In the genomic region with DNA sequence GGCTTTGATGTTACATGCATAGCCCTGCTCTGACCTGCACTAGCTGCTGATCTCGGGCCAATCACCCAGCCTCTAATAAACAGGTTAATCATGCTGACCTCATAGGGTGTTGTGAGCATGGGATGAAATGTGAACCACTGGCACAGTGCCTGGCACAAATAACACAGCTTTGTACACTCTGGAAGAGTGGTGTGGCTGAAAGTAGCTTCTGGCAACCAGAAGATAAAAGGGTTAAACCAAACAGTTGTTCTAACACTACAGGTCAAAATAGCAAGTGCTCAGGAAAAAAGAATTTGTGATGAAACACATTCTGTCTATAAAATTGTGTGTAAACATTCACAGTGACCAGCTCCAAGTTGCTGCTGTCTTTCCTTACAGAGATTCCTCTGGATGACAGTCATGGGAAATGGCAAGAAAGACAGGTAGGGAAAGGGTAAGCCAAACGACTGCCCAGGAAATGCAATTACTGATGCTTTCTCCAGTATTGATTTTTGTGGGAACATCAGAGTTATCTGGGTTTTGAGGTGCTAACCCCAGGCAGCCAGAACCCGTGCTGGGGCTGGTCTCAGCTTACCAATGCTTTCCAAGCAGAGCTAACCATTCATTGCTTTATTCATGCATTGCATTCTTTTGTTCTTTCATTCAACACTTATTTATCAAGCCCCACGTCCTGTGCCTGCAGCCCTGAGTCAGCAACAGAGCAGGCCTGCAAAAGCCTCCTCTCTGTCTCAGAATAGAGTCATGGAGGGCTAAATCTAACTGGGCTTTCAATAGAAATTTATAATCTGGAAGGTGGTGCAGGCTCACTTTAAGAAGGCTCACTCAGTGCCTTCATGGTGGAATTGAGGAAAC, we compare ENCODE assay signal across 13 cellular contexts. TPM values are rescaled to one million over a fixed set of nuclear protein-coding genes. Genes with fewer than 3 reads are reported as not detected.
DNase-seq lines count a peak whose midpoint lies in the region; ATAC-seq and TF ChIP-seq lines count a peak whose summit lies in the region.
"Had no signal": no experiment of that assay in that cellular context is flagged by ENCODE, and none has a peak within 500 bp of the region (broad histone marks: within the 10 kb centered on the region; RNA-seq: fewer than 3 reads in every experiment).

No MANE protein-coding gene starts in this region.

- no peaks in the 10 kb centered on the region; the same call in 1 of the 2 replicates for H3K9me1 ChIP-seq in IMR-90 (ENCODE audit: insufficient read depth, low read length)

- H3K23ac ChIP-seq in IMR-90 (ENCODE audit: low read depth, low read length) = peak overlapping the region; percentile 46; the same call in 1 of the 2 replicates
- H3K23ac ChIP-seq in mesenchymal stem cell (ENCODE audit: low read length in 2 of 2) = no peak overlapping the region

- H2AK9ac ChIP-seq in IMR-90 (replicated peaks; ENCODE audit: low read depth, low read length, poor library complexity) = no peak overlapping the region

- H3K18ac ChIP-seq in IMR-90 (ENCODE audit: low read depth, low read length) = 0 out of 2 replicates have a peak overlapping the region, but pooled peaks have one; percentile 16
- H3K18ac ChIP-seq in mesenchymal stem cell (ENCODE audit: low read depth in 1 of 2, low read length in 2 of 2) = peak overlapping the region; percentile 44 to 48

- H2BK120ac ChIP-seq in IMR-90 (ENCODE audit: low read depth, low read length) (peak overlapping the region; percentile 60), mesenchymal stem cell (ENCODE audit: low read depth, low read length) (no peak overlapping the region)

- H4K8ac ChIP-seq in IMR-90 (ENCODE audit: low read depth in 2 of 2, low read length in 2 of 2) = peak overlapping the region; percentile 60 to 81
- peak overlapping the region; percentile 20 for H4K8ac ChIP-seq in mesenchymal stem cell (ENCODE audit: low read length)

- peak overlapping the region; percentile 59; the same call in 1 of the 2 replicates for H4K5ac ChIP-seq in IMR-90 (ENCODE audit: low read depth, low read length)

- H3K36me3 ChIP-seq in IMR-90 (ENCODE audit: control insufficient read depth, insufficient read depth, low read length) = no peaks in the 10 kb centered on the region
- no peaks in the 10 kb centered on the region for H3K36me3 ChIP-seq in brain microvascular endothelial cell (replicated peaks)
- H3K36me3 ChIP-seq in mesenchymal stem cell (ENCODE audit: control insufficient read depth in 1 of 2, insufficient read depth in 2 of 2, low read depth in 1 of 2, low read length in 2 of 2) = no peaks in the 10 kb centered on the region
- H3K36me3 ChIP-seq in transverse colon = no peaks in the 10 kb centered on the region

- H2AK5ac ChIP-seq in IMR-90 (ENCODE audit: low read depth, low read length) = peak overlapping the region; percentile 38; the same call in 1 of the 2 replicates
- peak overlapping the region; percentile 35 for H2AK5ac ChIP-seq in mesenchymal stem cell (ENCODE audit: low read length, severe bottlenecking)

- H3K14ac ChIP-seq in IMR-90 (replicated peaks; ENCODE audit: low read depth, low read length) = peak overlapping the region; percentile 58
- H3K14ac ChIP-seq in mesenchymal stem cell (ENCODE audit: low read length in 2 of 2) = no peak overlapping the region

- peak overlapping the region; percentile 63 for H2BK20ac ChIP-seq in IMR-90 (ENCODE audit: low read depth, low read length)

- no peak for TF ChIP-seq EP300 in transverse colon (IDR thresholded peaks at IDR 0.05; ENCODE audit: low read depth)

- H3K27me3 ChIP-seq in IMR-90 (ENCODE audit: control insufficient read depth, insufficient read depth, low read length) (no peaks in the 10 kb centered on the region), brain microvascular endothelial cell (replicated peaks) (no peaks in the 10 kb centered on the region), mesenchymal stem cell (ENCODE audit: control insufficient read depth in 1 of 2, insufficient read depth in 1 of 2, low read length in 2 of 2) (no peaks in the 10 kb centered on the region), transverse colon (peaks cover 34% of the 10 kb centered on the region)

- H3K4me1 Mint-ChIP-seq in activated CD4-positive, alpha-beta T cell treated with anti-CD3 and anti-CD28 coated beads for 36 hours = peaks cover 17% of the 10 kb centered on the region
- H3K4me1 Mint-ChIP-seq in activated T-cell treated with anti-CD3 and anti-CD28 coated beads, Interleukin-2, amount 50 U/mL, for 72 hours (ENCODE audit: low read depth) = peaks cover 16% of the 10 kb centered on the region

- H3K4me2 ChIP-seq in IMR-90 (ENCODE audit: low read depth, low read length) (peak overlapping the region; percentile 25), mesenchymal stem cell (ENCODE audit: low read length, poor library complexity, severe bottlenecking) (no peak overlapping the region)

- no peak for TF ChIP-seq RAD21 in IMR-90 (IDR thresholded peaks at IDR 0.05; ENCODE audit: low read length)

- no peak for TF ChIP-seq POLR2A in IMR-90 (IDR thresholded peaks at IDR 0.05; ENCODE audit: low read depth, low read length)
- no peak for TF ChIP-seq POLR2A in transverse colon (IDR thresholded peaks at IDR 0.05)

- H2BK5ac ChIP-seq in IMR-90 (ENCODE audit: low read depth, low read length, poor library complexity, severe bottlenecking) = peak overlapping the region; percentile 67
- H2BK5ac ChIP-seq in mesenchymal stem cell (ENCODE audit: low read depth, low read length, poor library complexity, severe bottlenecking) = peak overlapping the region; percentile 36

- no peaks in the 10 kb centered on the region for H3K9me3 Mint-ChIP-seq in activated CD4-positive, alpha-beta T cell treated with anti-CD3 and anti-CD28 coated beads for 36 hours (ENCODE audit: low read depth)
- H3K9me3 Mint-ChIP-seq in activated T-cell treated with anti-CD3 and anti-CD28 coated beads, Interleukin-2, amount 50 U/mL, for 72 hours = no peaks in the 10 kb centered on the region
- H3K9me3 Mint-ChIP-seq: stimulated activated naive CD8-positive, alpha-beta T cell treated with anti-CD3 and anti-CD28 coated beads, Interleukin-15, Interleukin-2, amounts not matched to agents 100 ng/mL and 50 ng/mL, for 24 hours had no signal

- TF ChIP-seq CTCF in C4-2B (conservative IDR thresholded peaks at IDR 0.05) (no peak), IMR-90 (conservative IDR thresholded peaks at IDR 0.05; ENCODE audit: low read depth, low read length) (no peak), brain microvascular endothelial cell (IDR thresholded peaks at IDR 0.05; ENCODE audit: low read depth, low read length, missing control alignments) (no peak), transverse colon (IDR thresholded peaks at IDR 0.05) (no peak)

- H3K36me3 Mint-ChIP-seq in activated CD4-positive, alpha-beta T cell treated with anti-CD3 and anti-CD28 coated beads for 36 hours (ENCODE audit: low read depth) = no peaks in the 10 kb centered on the region
- peaks cover 0 to 3% of the 10 kb centered on the region in 2 donors for H3K36me3 Mint-ChIP-seq in activated T-cell treated with anti-CD3 and anti-CD28 coated beads, Interleukin-2, amount 50 U/mL, for 72 hours (ENCODE audit: insufficient read depth in 2 of 2)

- no TSS peak for BruUV-seq in IMR-90 (replicated peaks; lab: Mats Ljungman, UMichigan)

- peak overlapping the region; percentile 87 for H3K27ac ChIP-seq in C4-2B
- H3K27ac ChIP-seq in IMR-90 (ENCODE audit: insufficient read depth, low read length) = peak overlapping the region; percentile 38
- H3K27ac ChIP-seq in brain microvascular endothelial cell = peak overlapping the region; percentile 95
- peak overlapping the region; percentile 66 for H3K27ac ChIP-seq in mesenchymal stem cell (ENCODE audit: low read length, poor library complexity, severe bottlenecking)
- no peak overlapping the region for H3K27ac ChIP-seq in transverse colon

- H3K4me1 ChIP-seq in IMR-90 (ENCODE audit: control insufficient read depth, insufficient read depth, low read length) (peaks cover 17% of the 10 kb centered on the region), mesenchymal stem cell (ENCODE audit: control insufficient read depth, insufficient read depth, low read depth, low read length) (peaks cover 30% of the 10 kb centered on the region), transverse colon (peaks cover 0 to 16% (median 12%) of the 10 kb centered on the region in 4 donors)

- H3K27ac Mint-ChIP-seq in activated CD4-positive, alpha-beta T cell treated with anti-CD3 and anti-CD28 coated beads for 36 hours = no peak overlapping the region
- no peak overlapping the region for H3K27ac Mint-ChIP-seq in activated T-cell treated with anti-CD3 and anti-CD28 coated beads, Interleukin-2, amount 50 U/mL, for 72 hours
- H3K27ac Mint-ChIP-seq: stimulated activated naive CD8-positive, alpha-beta T cell treated with anti-CD3 and anti-CD28 coated beads, Interleukin-15, Interleukin-2, amounts not matched to agents 100 ng/mL and 50 ng/mL, for 24 hours had no signal

- H2BK15ac ChIP-seq in IMR-90 (ENCODE audit: low read depth, low read length) = peak overlapping the region; percentile 59; the same call in 2 of the 3 replicates
- no peak overlapping the region for H2BK15ac ChIP-seq in mesenchymal stem cell (ENCODE audit: low read depth, poor library complexity, severe bottlenecking)

- DNase-seq in IMR-90 (peak; percentile 55), brain microvascular endothelial cell (peak; percentile 56), mesenchymal stem cell (peak; percentile 63), activated gamma-delta T cell treated with Interleukin-2 at 50 U/mL for 16 hours (no peak), transverse colon (no peak)
- DNase-seq in activated CD4-positive, alpha-beta T cell treated with anti-CD3 and anti-CD28 coated beads for 36 hours = no peak
- no peak for DNase-seq in activated T-cell treated with anti-CD3 and anti-CD28 coated beads, Interleukin-2, amount 50 U/mL, for 72 hours
- DNase-seq: activated T-cell treated with anti-CD3 and anti-CD28 coated beads, Interleukin-2, amount 50 U/mL, for 1 hour; mucosa of descending colon; NCI-H187; T-helper 9 cell had no signal

- H4K20me1 ChIP-seq in IMR-90 (ENCODE audit: insufficient read depth, low read length) = no peaks in the 10 kb centered on the region

- in situ Hi-C loops in IMR-90 (cut with MboI; ENCODE audit: low sequenced_read_pairs) = no loop called here
- in situ Hi-C loops in brain microvascular endothelial cell (cut with HindIII; ENCODE audit: low pct_ligation_motif_present, low sequenced_read_pairs) = no loop called here
- in situ Hi-C loops in transverse colon (cut with MboI; ENCODE audit: low pct_ligation_motif_present in 1 of 4, low pct_unique_long_range_greater_than_20kb in 1 of 4, low sequenced_read_pairs in 3 of 4) = no loop called here

- no peak for ATAC-seq in IMR-90 (ENCODE audit: low read depth)
- ATAC-seq in activated CD4-positive, alpha-beta T cell treated with anti-CD3 and anti-CD28 coated beads for 36 hours = no peak
- no peak for ATAC-seq in activated T-cell treated with anti-CD3 and anti-CD28 coated beads, Interleukin-2, amount 50 U/mL, for 72 hours (replicated peaks in 1 of 2)
- ATAC-seq: mucosa of descending colon had no signal

- peak overlapping the region; percentile 66 for H3K56ac ChIP-seq in IMR-90 (ENCODE audit: extremely low read depth, insufficient read depth, low read length)

- H3K27me3 Mint-ChIP-seq in activated CD4-positive, alpha-beta T cell treated with anti-CD3 and anti-CD28 coated beads for 36 hours = peaks cover 23% of the 10 kb centered on the region
- peaks cover 37% of the 10 kb centered on the region for H3K27me3 Mint-ChIP-seq in activated T-cell treated with anti-CD3 and anti-CD28 coated beads, Interleukin-2, amount 50 U/mL, for 72 hours (ENCODE audit: low read depth)

- peak overlapping the region; percentile 56 for H2AFZ ChIP-seq in IMR-90 (replicated peaks; ENCODE audit: low read length, poor library complexity)
- no peak overlapping the region for H2AFZ ChIP-seq in mesenchymal stem cell (ENCODE audit: low read depth, low read length)

- peak overlapping the region; percentile 85 for H4K91ac ChIP-seq in IMR-90 (ENCODE audit: insufficient read depth, low read depth, low read length)
- no peak overlapping the region for H4K91ac ChIP-seq in mesenchymal stem cell (ENCODE audit: low read length)

- H3K9me3 ChIP-seq in IMR-90 (ENCODE audit: control insufficient read depth, insufficient read depth, low read length) (no peaks in the 10 kb centered on the region), mesenchymal stem cell (ENCODE audit: control insufficient read depth, low read length) (no peaks in the 10 kb centered on the region), transverse colon (no peaks in the 10 kb centered on the region)
- H3K9me3 ChIP-seq: mucosa of descending colon had no signal

- intact Hi-C loops in IMR-90 (cut with micrococcal nuclease) (no loop called here), transverse colon (cut with DNase I; ENCODE audit: low total_unique reads) (no loop called here)
- intact Hi-C loops in activated CD4-positive, alpha-beta T cell treated with anti-CD3 and anti-CD28 coated beads for 36 hours (cut with DNase I, micrococcal nuclease) = no loop called here

- H3K9ac ChIP-seq in IMR-90 (ENCODE audit: low read depth, low read length) (no peak overlapping the region), mesenchymal stem cell (ENCODE audit: low read length) (peak overlapping the region; percentile 42)

- CTCF ChIA-PET in IMR-90 (lab: Yijun Ruan, JAX) = no interaction called here
- CTCF ChIA-PET in activated CD4-positive, alpha-beta T cell treated with anti-CD3 and anti-CD28 coated beads for 36 hours (lab: Charles Lee) = interaction anchor here (0.6 to 1.2 kb wide), 3 partner anchors 28 to 82 kb away, joined by 3 to 4 read pairs (median 3); no protein-coding TSS in a partner anchor

- peaks cover 0 to 10% of the 10 kb centered on the region in 2 experiments; a peak in 2 of 4 replicates for H3K79me1 ChIP-seq in IMR-90 (ENCODE audit: low read depth in 1 of 2, low read length in 2 of 2)
- H3K79me1 ChIP-seq in mesenchymal stem cell (replicated peaks; ENCODE audit: low read length, poor library complexity, severe bottlenecking) = peaks cover 6% of the 10 kb centered on the region

- no peak overlapping the region for H3K4me3 Mint-ChIP-seq in activated CD4-positive, alpha-beta T cell treated with anti-CD3 and anti-CD28 coated beads for 36 hours
- H3K4me3 Mint-ChIP-seq in activated T-cell treated with anti-CD3 and anti-CD28 coated beads, Interleukin-2, amount 50 U/mL, for 72 hours = no peak overlapping the region
- H3K4me3 Mint-ChIP-seq: stimulated activated naive CD8-positive, alpha-beta T cell treated with anti-CD3 and anti-CD28 coated beads, Interleukin-15, Interleukin-2, amounts not matched to agents 100 ng/mL and 50 ng/mL, for 24 hours had no signal

- dilution Hi-C loops in IMR-90 (cut with HindIII; ENCODE audit: low sequenced_read_pairs, unreplicated experiment) = no loop called here

- peak overlapping the region; percentile 73 for H3K4ac ChIP-seq in IMR-90 (ENCODE audit: low read depth, low read length)
- no peak overlapping the region for H3K4ac ChIP-seq in mesenchymal stem cell (ENCODE audit: low read depth in 1 of 2, low read length in 2 of 2)

- H2BK12ac ChIP-seq in mesenchymal stem cell (ENCODE audit: low read length in 2 of 2) = no peak overlapping the region

- no peak overlapping the region for H3K4me3 ChIP-seq in IMR-90 (ENCODE audit: insufficient read depth, low read depth, low read length)
- H3K4me3 ChIP-seq in brain microvascular endothelial cell (ENCODE audit: low read depth, low read length) = no peak overlapping the region
- no peak overlapping the region for H3K4me3 ChIP-seq in mesenchymal stem cell (ENCODE audit: insufficient read depth in 1 of 2, low read depth in 1 of 2, low read length in 2 of 2)
- H3K4me3 ChIP-seq in transverse colon = no peak overlapping the region
- H3K4me3 ChIP-seq: mucosa of descending colon had no signal

- 0% methylated on average over 1 of the region's 4 CpGs; no CpG with 5 or more reads in 1 of the 2 experiments for WGBS in IMR-90 (ENCODE audit: extremely low coverage in 2 of 2, insufficient read length in 1 of 2), 2 experiments
- 24% methylated on average over 4 of the region's 4 CpGs for WGBS in mesenchymal stem cell
- WGBS in transverse colon (ENCODE audit: low coverage in 1 of 2), 2 donors = 0 to 50% methylated on average over 1 to 4 of the region's 4 CpGs

- POLR2A ChIA-PET in IMR-90 (lab: Charles Lee; ENCODE audit: unreplicated experiment) = no interaction called here
- POLR2A ChIA-PET in activated CD4-positive, alpha-beta T cell treated with anti-CD3 and anti-CD28 coated beads for 36 hours (lab: Charles Lee) = no interaction called here

RNA-seq across cellular contexts. Expression of a gene that starts 38.1 kb away (rescaled TPM):
- total RNA-seq in IMR-90 (2012; rRNA removed) (23.1 and 23.8 TPM in 2 replicates), transverse colon (100 to 1,000 TPM in 1 of 4 donors, 10 to 100 TPM in 3; 24.7 to 322 (median 42.5) TPM)
- 15.3 and 18.9 TPM in 2 replicates for polyA plus RNA-seq in IMR-90 (2012; rRNA removed)
- polyA plus RNA-seq in IMR-90 (2012; cell fraction: cytosol; rRNA removed) = 1.9 and 2.2 TPM in 2 replicates
- 14.5 and 102 TPM in 2 replicates for polyA plus RNA-seq in IMR-90 (2012; cell fraction: nucleus; rRNA removed; ENCODE audit: low replicate concordance)
- 25.3 TPM for polyA plus RNA-seq in mesenchymal stem cell (2013, experiment 1 of 2)
- polyA plus RNA-seq in mesenchymal stem cell (2013, experiment 2 of 2) = 24.3 TPM
- 10 to 100 TPM; 10.0 to 19.8 TPM for total RNA-seq in activated CD4-positive, alpha-beta T cell treated with anti-CD3 and anti-CD28 coated beads for 36 hours
- 10 to 100 TPM; 22.8 to 24.6 TPM for total RNA-seq in activated T-cell treated with anti-CD3 and anti-CD28 coated beads, Interleukin-2, amount 50 U/mL, for 72 hours

Comparison
In these comparisons a context has a peak if more than half of its experiments do, and no peak if none do; other contexts are left out.
1. H3K27ac ChIP-seq: peak in C4-2B (single experiment), IMR-90 (single experiment), brain microvascular endothelial cell (single experiment) and mesenchymal stem cell (single experiment); none in transverse colon (0 of 4).
2. DNase-seq: peak in IMR-90 (single experiment), brain microvascular endothelial cell (single experiment) and mesenchymal stem cell (single experiment); none in activated gamma-delta T cell treated with Interleukin-2 at 50 U/mL for 16 hours (single experiment), activated CD4-positive, alpha-beta T cell treated with anti-CD3 and anti-CD28 coated beads for 36 hours (single experiment), activated T-cell treated with anti-CD3 and anti-CD28 coated beads, Interleukin-2, amount 50 U/mL, for 72 hours (0 of 2) and transverse colon (single experiment).